Comparison of ENCODE assay signal across 33 cellular contexts in genomic region chr6:117568247-117568646, GRCh38.
"Had no signal": no experiment of that assay in that cellular context is flagged by ENCODE, and none has a peak within 500 bp of the region (broad histone marks: within the 10 kb centered on the region; RNA-seq: fewer than 3 reads in every experiment).

No MANE protein-coding gene starts in this region.

- H3K9me3 ChIP-seq: esophagus muscularis mucosa, gastrocnemius medialis, heart left ventricle had no signal

- H3K36me3 Mint-ChIP-seq: activated naive CD8-positive, alpha-beta T cell had no signal

- H3K4me3 Mint-ChIP-seq: activated B cell treated with CpG ODN at 0.5 μM for 24 hours; activated CD8-positive, alpha-beta T cell treated with anti-CD3 and anti-CD28 coated beads for 36 hours; activated naive CD8-positive, alpha-beta T cell; activated T-cell treated with anti-CD3 and anti-CD28 coated beads, Interleukin-2, amount 50 U/mL, for 72 hours; effector memory CD8-positive, alpha-beta T cell; T-cell; T-helper 17 cell; T-helper 2 cell treated with Interferon-gamma antibody and Interleukin-4, amounts not matched to agents 5 μg/mL and 100 μg/mL, for 36 hours had no signal

- DNase-seq: activated B cell treated with CpG ODN at 0.5 μM for 24 hours; activated CD4-positive, alpha-beta T cell treated with anti-CD3 and anti-CD28 coated beads for 48 hours; activated CD4-positive, alpha-beta T cell treated with anti-CD3 and anti-CD28 coated beads, Interleukin-2, amount 50 U/mL, for 1 hour; activated CD4-positive, alpha-beta T cell treated with anti-CD3 and anti-CD28 coated beads, Interleukin-2, amount 50 U/mL, for 48 hours; activated CD8-positive, alpha-beta memory T cell treated with anti-CD3 and anti-CD28 coated beads for 24 hours; activated CD8-positive, alpha-beta T cell treated with anti-CD3 and anti-CD28 coated beads for 36 hours; activated effector memory CD4-positive, alpha-beta T cell treated with Interleukin-2 at 50 U/mL for 16 hours; activated gamma-delta T cell treated with Interleukin-2 at 50 U/mL for 16 hours; activated naive CD4-positive, alpha-beta T cell treated with anti-CD3 and anti-CD28 coated beads, Interleukin-2, amount 50 U/mL, for 16 hours; activated naive CD4-positive, alpha-beta T cell treated with Interleukin-2 at 50 U/mL for 16 hours; activated T-cell treated with anti-CD3 and anti-CD28 coated beads, Interleukin-2, amount 50 U/mL, for 72 hours; amniotic stem cell; anterior cingulate cortex; brain microvascular endothelial cell; caudate nucleus; cortex of kidney; dermis blood vessel endothelial cell; effector CD4-positive, alpha-beta T cell; effector memory CD8-positive, alpha-beta T cell; erythroblast; foreskin keratinocyte; gastrocnemius medialis; glutamatergic neuron; heart left ventricle; T-cell; T-helper 17 cell; T1000; WERI-Rb-1 had no signal

- H3K27me3 Mint-ChIP-seq: activated B cell treated with CpG ODN at 0.5 μM for 24 hours; activated CD8-positive, alpha-beta T cell treated with anti-CD3 and anti-CD28 coated beads for 36 hours; activated naive CD8-positive, alpha-beta T cell; effector memory CD8-positive, alpha-beta T cell; T-cell; T-helper 17 cell had no signal

- FAIRE-seq: astrocyte, colon had no signal

- H3K4me1 ChIP-seq: esophagus muscularis mucosa, foreskin keratinocyte, gastrocnemius medialis, heart left ventricle had no signal

- H3K4me3 ChIP-seq: esophagus muscularis mucosa, gastrocnemius medialis, heart left ventricle had no signal

- H3K27me3 ChIP-seq: brain microvascular endothelial cell, esophagus muscularis mucosa, foreskin keratinocyte, gastrocnemius medialis, heart left ventricle had no signal

- H3K27ac Mint-ChIP-seq: activated B cell treated with CpG ODN at 0.5 μM for 24 hours; activated CD8-positive, alpha-beta T cell treated with anti-CD3 and anti-CD28 coated beads for 36 hours; activated naive CD8-positive, alpha-beta T cell; effector memory CD8-positive, alpha-beta T cell; T-cell; T-helper 17 cell; T-helper 2 cell treated with Interferon-gamma antibody and Interleukin-4, amounts not matched to agents 5 μg/mL and 100 μg/mL, for 36 hours had no signal

- H3K9me3 Mint-ChIP-seq: activated B cell treated with CpG ODN at 0.5 μM for 24 hours; activated CD8-positive, alpha-beta T cell treated with anti-CD3 and anti-CD28 coated beads for 36 hours; activated T-cell treated with anti-CD3 and anti-CD28 coated beads, Interleukin-2, amount 50 U/mL, for 72 hours; effector memory CD8-positive, alpha-beta T cell; T-cell; T-helper 2 cell treated with Interferon-gamma antibody and Interleukin-4, amounts not matched to agents 5 μg/mL and 100 μg/mL, for 36 hours had no signal

- H3K27ac ChIP-seq: brain microvascular endothelial cell, esophagus muscularis mucosa, foreskin keratinocyte, gastrocnemius medialis, heart left ventricle, WERI-Rb-1 had no signal

- ATAC-seq: effector memory CD8-positive, alpha-beta T cell; foreskin keratinocyte; gastrocnemius medialis; heart left ventricle; T-cell; T-helper 17 cell had no signal
